In genomic region chr17:76734080-76734840, GRCh38 we compare ENCODE assay signal across 8 cellular contexts. TPM values are rescaled to one million over a fixed set of nuclear protein-coding genes. Genes with fewer than 3 reads are reported as not detected.
DNase-seq lines count a peak whose midpoint lies in the region; ATAC-seq and TF ChIP-seq lines count a peak whose summit lies in the region.

No MANE protein-coding gene starts in this region.

- peak overlapping the region; percentile 36 for H3K27ac ChIP-seq in HUES48 (ENCODE audit: low read depth, low read length)
- H3K27ac ChIP-seq in liver (ENCODE audit: low read depth in 1 of 2, low read length in 2 of 2): peak overlapping the region; percentile 38 to 49

- H3K36me3 ChIP-seq in HUES48 (ENCODE audit: control insufficient read depth, insufficient read depth, low read length) (peaks cover 59% of the 10 kb centered on the region), liver (ENCODE audit: control insufficient read depth in 4 of 4, insufficient read depth in 3 of 4, low read depth in 1 of 4, low read length in 3 of 4) (peaks cover 9 to 38% (median 28%) of the 10 kb centered on the region in 4 donors)

- H3K9me3 ChIP-seq in HUES48 (ENCODE audit: control insufficient read depth, insufficient read depth, low read length) (no peaks in the 10 kb centered on the region), liver (ENCODE audit: control insufficient read depth in 4 of 4, low read length in 3 of 4) (no peaks in the 10 kb centered on the region)

- H3K27me3 Mint-ChIP-seq in activated T-helper 2 cell treated with anti-CD3 and anti-CD28 coated beads, Interferon-gamma antibody, Interleukin-2, Interleukin-4, amounts not matched to agents 10 μg/mL and 5 μg/mL and 100 μg/mL, durations not matched to agents 14 hours and 24 hours and 36 hours (ENCODE audit: low read depth): no peaks in the 10 kb centered on the region

- peak; percentile 70 to 73 for DNase-seq in AML-193 (lab: John Stamatoyannopoulos, UW)
- DNase-seq in activated T-helper 2 cell treated with anti-CD3 and anti-CD28 coated beads, Interferon-gamma antibody, Interleukin-2, Interleukin-4, amounts not matched to agents 10 μg/mL and 5 μg/mL and 100 μg/mL, durations not matched to agents 14 hours and 24 hours and 36 hours (ENCODE audit: low spot score): no peak
- no peak for DNase-seq in NCI-H2227 treated with DMSO at 0.1 percent for 48 hours (lab: John Stamatoyannopoulos, UW)
- no peak for DNase-seq in putamen (ENCODE audit: low spot score)

- H3K4me3 Mint-ChIP-seq in activated T-helper 2 cell treated with anti-CD3 and anti-CD28 coated beads, Interferon-gamma antibody, Interleukin-2, Interleukin-4, amounts not matched to agents 10 μg/mL and 5 μg/mL and 100 μg/mL, durations not matched to agents 14 hours and 24 hours and 36 hours (ENCODE audit: low read depth): peak overlapping the region; percentile 97

- H3K36me3 Mint-ChIP-seq in activated T-helper 2 cell treated with anti-CD3 and anti-CD28 coated beads, Interferon-gamma antibody, Interleukin-2, Interleukin-4, amounts not matched to agents 10 μg/mL and 5 μg/mL and 100 μg/mL, durations not matched to agents 14 hours and 24 hours and 36 hours (ENCODE audit: low read depth): peaks cover 70% of the 10 kb centered on the region

- H3K4me1 ChIP-seq in HUES48 (ENCODE audit: control insufficient read depth, insufficient read depth, low read length) (peaks cover 19% of the 10 kb centered on the region), liver (ENCODE audit: control insufficient read depth in 4 of 4, insufficient read depth in 4 of 4, low read length in 3 of 4) (peaks cover 4 to 49% (median 47%) of the 10 kb centered on the region in 4 donors)

- H3K27ac Mint-ChIP-seq in activated T-helper 2 cell treated with anti-CD3 and anti-CD28 coated beads, Interferon-gamma antibody, Interleukin-2, Interleukin-4, amounts not matched to agents 10 μg/mL and 5 μg/mL and 100 μg/mL, durations not matched to agents 14 hours and 24 hours and 36 hours: peak overlapping the region; percentile 88

- H3K27me3 ChIP-seq in HUES48 (ENCODE audit: control insufficient read depth, insufficient read depth, low read length): no peaks in the 10 kb centered on the region
- H3K27me3 ChIP-seq in liver (ENCODE audit: control insufficient read depth in 4 of 4, insufficient read depth in 4 of 4, low read length in 3 of 4): no peaks in the 10 kb centered on the region

- no peak for ATAC-seq in GM19035 (IDR thresholded peaks at IDR 0.05; ENCODE audit: unreplicated experiment)
- ATAC-seq in GM21737 (IDR thresholded peaks at IDR 0.05; ENCODE audit: unreplicated experiment): no peak

- peak overlapping the region; percentile 99 for H3K4me3 ChIP-seq in HUES48 (ENCODE audit: low read depth, low read length)
- H3K4me3 ChIP-seq in liver (ENCODE audit: low read depth in 1 of 3, low read length in 3 of 3): peak overlapping the region in 1 of 3 donors; percentile 96

- WGBS in liver: 48% methylated on average over 8 of the region's 8 CpGs

- peak overlapping the region; percentile 11; the same call in 1 of the 2 replicates for H3K9ac ChIP-seq in HUES48 (ENCODE audit: low read depth, low read length)
- peak overlapping the region; percentile 5 to 58 for H3K9ac ChIP-seq in liver (ENCODE audit: low read depth in 1 of 2, low read length in 2 of 2)

- intact Hi-C loops in activated T-helper 2 cell treated with anti-CD3 and anti-CD28 coated beads, Interferon-gamma antibody, Interleukin-2, Interleukin-4, amounts not matched to agents 10 μg/mL and 5 μg/mL and 100 μg/mL, durations not matched to agents 14 hours and 24 hours and 36 hours (cut with micrococcal nuclease): loop anchor here (10.0 kb wide), 2 partner anchors 721 to 1391 kb away; partner anchors contain the start of gene TMC6

- TF ChIP-seq CTCF in liver (IDR thresholded peaks at IDR 0.05; ENCODE audit: low read depth, low read length, missing input control): no peak

- no peaks in the 10 kb centered on the region for H3K9me3 Mint-ChIP-seq in activated T-helper 2 cell treated with anti-CD3 and anti-CD28 coated beads, Interferon-gamma antibody, Interleukin-2, Interleukin-4, amounts not matched to agents 10 μg/mL and 5 μg/mL and 100 μg/mL, durations not matched to agents 14 hours and 24 hours and 36 hours

- peaks cover 38% of the 10 kb centered on the region for H3K4me1 Mint-ChIP-seq in activated T-helper 2 cell treated with anti-CD3 and anti-CD28 coated beads, Interferon-gamma antibody, Interleukin-2, Interleukin-4, amounts not matched to agents 10 μg/mL and 5 μg/mL and 100 μg/mL, durations not matched to agents 14 hours and 24 hours and 36 hours (ENCODE audit: low read depth)

- no peak for TF ChIP-seq RAD21 in liver (IDR thresholded peaks at IDR 0.05)

TF ChIP-seq in liver, 16 proteins besides CTCF, POLR2A, EP300 and RAD21:
- TF ChIP-seq FOXA1 (IDR thresholded peaks at IDR 0.05) (no peak), YY1 (IDR thresholded peaks at IDR 0.05) (peak; percentile 4)

RNA-seq across cellular contexts. Expression of gene SRSF2, which starts 2.9 kb away (rescaled TPM):
- 456 and 478 TPM in 2 replicates for total RNA-seq in activated T-helper 2 cell treated with anti-CD3 and anti-CD28 coated beads, Interferon-gamma antibody, Interleukin-2, Interleukin-4, amounts not matched to agents 10 μg/mL and 5 μg/mL and 100 μg/mL, durations not matched to agents 14 hours and 24 hours and 36 hours
- 100 to 1,000 TPM; 171 to 184 TPM for total RNA-seq in liver
- 100 to 1,000 TPM in 1 of 2 donors, 10 to 100 TPM in 1; 66.5 to 130 TPM for polyA plus RNA-seq in liver

RNA-seq across cellular contexts. Expression of gene MFSD11, which starts 3.7 kb away (rescaled TPM):
- 16.9 and 18.6 TPM in 2 replicates for total RNA-seq in activated T-helper 2 cell treated with anti-CD3 and anti-CD28 coated beads, Interferon-gamma antibody, Interleukin-2, Interleukin-4, amounts not matched to agents 10 μg/mL and 5 μg/mL and 100 μg/mL, durations not matched to agents 14 hours and 24 hours and 36 hours
- total RNA-seq in liver: 10 to 100 TPM; 24.6 to 26.9 TPM
- polyA plus RNA-seq in liver: 10 to 100 TPM in 1 of 2 donors, 1 to 10 TPM in 1; 8.6 to 10.3 TPM

RNA-seq across cellular contexts. Expression of gene METTL23, which starts 7.6 kb away (rescaled TPM):
- 32.1 and 33.2 TPM in 2 replicates for total RNA-seq in activated T-helper 2 cell treated with anti-CD3 and anti-CD28 coated beads, Interferon-gamma antibody, Interleukin-2, Interleukin-4, amounts not matched to agents 10 μg/mL and 5 μg/mL and 100 μg/mL, durations not matched to agents 14 hours and 24 hours and 36 hours
- 10 to 100 TPM; 15.6 to 17.4 TPM for total RNA-seq in liver
- polyA plus RNA-seq in liver: 10 to 100 TPM; 26.8 to 37.2 TPM

RNA-seq across cellular contexts. Expression of gene JMJD6, which starts 7.9 kb away (rescaled TPM):
- 83.5 and 84.9 TPM in 2 replicates for total RNA-seq in activated T-helper 2 cell treated with anti-CD3 and anti-CD28 coated beads, Interferon-gamma antibody, Interleukin-2, Interleukin-4, amounts not matched to agents 10 μg/mL and 5 μg/mL and 100 μg/mL, durations not matched to agents 14 hours and 24 hours and 36 hours
- 10 to 100 TPM; 10.6 to 16.1 TPM for total RNA-seq in liver
- polyA plus RNA-seq in liver: 10 to 100 TPM in 1 of 2 donors, 1 to 10 TPM in 1; 9.9 to 11.8 TPM

RNA-seq across cellular contexts. Expression of gene MXRA7, which starts 23.5 kb away (rescaled TPM):
- total RNA-seq in activated T-helper 2 cell treated with anti-CD3 and anti-CD28 coated beads, Interferon-gamma antibody, Interleukin-2, Interleukin-4, amounts not matched to agents 10 μg/mL and 5 μg/mL and 100 μg/mL, durations not matched to agents 14 hours and 24 hours and 36 hours: 6.6 and 8.5 TPM in 2 replicates
- 10 to 100 TPM in 1 of 2 donors, 1 to 10 TPM in 1; 9.8 to 12.9 TPM for total RNA-seq in liver
- 10 to 100 TPM in 1 of 2 donors, 1 to 10 TPM in 1; 4.8 to 22.1 TPM for polyA plus RNA-seq in liver

Comparison
In these comparisons a context has a peak if more than half of its experiments do, and no peak if none do; other contexts are left out.
1. DNase-seq: peak in AML-193 (2 of 2); none in activated T-helper 2 cell treated with anti-CD3 and anti-CD28 coated beads, Interferon-gamma antibody, Interleukin-2, Interleukin-4, amounts not matched to agents 10 μg/mL and 5 μg/mL and 100 μg/mL, durations not matched to agents 14 hours and 24 hours and 36 hours (single experiment), NCI-H2227 treated with DMSO at 0.1 percent for 48 hours (single experiment) and putamen (single experiment).